In genomic region chr2:109103286-109103685, GRCh38 we compare ENCODE assay signal across 22 cellular contexts. TPM values are rescaled to one million over a fixed set of nuclear protein-coding genes. Genes with fewer than 3 reads are reported as not detected.
"Had no signal": no experiment of that assay in that cellular context is flagged by ENCODE, and none has a peak within 500 bp of the region (broad histone marks: within the 10 kb centered on the region; RNA-seq: fewer than 3 reads in every experiment).

No MANE protein-coding gene starts in this region.

- H3K9me3 Mint-ChIP-seq: effector memory CD8-positive, alpha-beta T cell; immature natural killer cell; mesothelial cell of epicardium; naive B cell; type B pancreatic cell had no signal

- DNase-seq: cerebellar nuclear complex; cortex of kidney; effector memory CD8-positive, alpha-beta T cell; immature natural killer cell; islet precursor cell; kidney glomerular epithelial cell; left colon; left ventricle myocardium superior; lower lobe of right lung; mucosa of descending colon; naive B cell; nephron progenitor cell; right lobe of liver; stimulated activated CD4-positive, alpha-beta T cell treated with anti-CD3 and anti-CD28 coated beads, Interleukin-12 subunit alpha, Interleukin-12 subunit beta, amount 100 ng/mL, for 4 hours; stimulated activated CD4-positive, alpha-beta T cell treated with anti-CD3 and anti-CD28 coated beads, Interleukin-4, amount 100 ng/mL, for 1 hour; stimulated activated CD8-positive, alpha-beta memory T cell treated with anti-CD3 and anti-CD28 coated beads, Interleukin-4, amount 100 ng/mL, for 48 hours; substantia nigra; testis; tibial artery had no signal

- ATAC-seq: effector memory CD8-positive, alpha-beta T cell; left colon; left ventricle myocardium superior; lower lobe of right lung; mucosa of descending colon; right lobe of liver had no signal

- H3K4me3 Mint-ChIP-seq: effector memory CD8-positive, alpha-beta T cell; immature natural killer cell; mesothelial cell of epicardium; naive B cell; nephron progenitor cell; type B pancreatic cell had no signal

- H3K4me1 Mint-ChIP-seq: immature natural killer cell, naive B cell had no signal

- H3K36me3 Mint-ChIP-seq: mesothelial cell of epicardium, naive B cell, type B pancreatic cell had no signal

- H3K27ac Mint-ChIP-seq: effector memory CD8-positive, alpha-beta T cell; immature natural killer cell; mesothelial cell of epicardium; nephron progenitor cell; progenitor cell of endocrine pancreas; type B pancreatic cell had no signal

RNA-seq across cellular contexts. Expression of gene SH3RF3, which starts 25.7 kb away (rescaled TPM):
- polyA plus RNA-seq: immature natural killer cell had no signal
